In genomic region chr11:47249378-47249715, GRCh38 we compare ENCODE assay signal across 8 cellular contexts. TPM values are rescaled to one million over a fixed set of nuclear protein-coding genes. Genes with fewer than 3 reads are reported as not detected.
DNase-seq lines count a peak whose midpoint lies in the region; ATAC-seq and TF ChIP-seq lines count a peak whose summit lies in the region.

No MANE protein-coding gene starts in this region.

- H3K27me3 ChIP-seq in SK-N-SH (ENCODE audit: insufficient read depth) (no peaks in the 10 kb centered on the region), adipocyte (replicated peaks; ENCODE audit: control insufficient read depth, insufficient read depth, low read length) (no peaks in the 10 kb centered on the region), layer of hippocampus (ENCODE audit: control insufficient read depth, insufficient read depth, low read length) (no peaks in the 10 kb centered on the region), suprapubic skin (no peaks in the 10 kb centered on the region)

- H3K4me1 ChIP-seq in SK-N-SH (ENCODE audit: control insufficient read depth in 1 of 2, insufficient read depth in 2 of 2, low read depth in 1 of 2, low read length in 1 of 2) (peaks cover 12 to 18% of the 10 kb centered on the region in 2 experiments), adipocyte (ENCODE audit: control insufficient read depth, insufficient read depth, low read length) (peaks cover 32% of the 10 kb centered on the region), suprapubic skin (peaks cover 35% of the 10 kb centered on the region)

- H3K79me2 ChIP-seq in SK-N-SH (ENCODE audit: insufficient read depth) = peaks cover 19% of the 10 kb centered on the region

- no peaks in the 10 kb centered on the region for H4K20me1 ChIP-seq in SK-N-SH (ENCODE audit: insufficient read depth)

- 49% methylated on average over 3 of the region's 3 CpGs for WGBS in SK-N-SH (ENCODE audit: low lambda C conversion rate)
- WGBS in suprapubic skin = 52% methylated on average over 3 of the region's 3 CpGs

- peak overlapping the region; percentile 92; the same call in 1 of the 2 replicates for H2AFZ ChIP-seq in SK-N-SH (ENCODE audit: low read depth)

- H3K9ac ChIP-seq in SK-N-SH = peak overlapping the region; percentile 92
- peak overlapping the region; percentile 90 for H3K9ac ChIP-seq in adipocyte (ENCODE audit: low read length)

- H3K27ac ChIP-seq in SK-N-SH (ENCODE audit: low read depth in 2 of 2, low read length in 1 of 2) (peak overlapping the region in 1 of 2 experiments; percentile 96; a peak in 2 of 4 replicates), layer of hippocampus (ENCODE audit: low read depth, low read length) (peak overlapping the region; percentile 88), suprapubic skin (peak overlapping the region; percentile 85)

- TF ChIP-seq EP300 in SK-N-SH (IDR thresholded peaks at IDR 0.05; ENCODE audit: borderline replicate concordance in 1 of 2, low read depth in 1 of 2, low read length in 1 of 2) (no peak), suprapubic skin (IDR thresholded peaks at IDR 0.05) (no peak)

- no peaks in the 10 kb centered on the region for H3K9me3 ChIP-seq in SK-N-SH
- H3K9me3 ChIP-seq in adipocyte (ENCODE audit: control insufficient read depth, low read length) = no peaks in the 10 kb centered on the region
- no peaks in the 10 kb centered on the region for H3K9me3 ChIP-seq in suprapubic skin

- H3K36me3 ChIP-seq in SK-N-SH (replicated peaks in 1 of 2; ENCODE audit: control insufficient read depth in 1 of 2, insufficient read depth in 2 of 2, low read length in 1 of 2) (peaks cover 4 to 11% of the 10 kb centered on the region in 2 experiments), adipocyte (ENCODE audit: control insufficient read depth, insufficient read depth, low read length, severe bottlenecking) (peaks cover 16% of the 10 kb centered on the region), suprapubic skin (peaks cover 16% of the 10 kb centered on the region)

- DNase-seq in SK-N-SH (no peak), adipocyte (ENCODE audit: low read depth) (no peak), suprapubic skin (ENCODE audit: low spot score in 2 of 2) (no peak), HuH-7.5 (ENCODE audit: low spot score) (no peak)

- H3K4me2 ChIP-seq in SK-N-SH = peak overlapping the region; percentile 88

- CTCF ChIA-PET in SK-N-SH (lab: Yijun Ruan, JAX) = interaction anchor here (0.9 to 4.2 kb wide), 10 partner anchors 9 to 144 kb away, joined by 3 to 38 read pairs (median 18); partner anchors contain the start of genes ARFGAP2, DDB2, NR1H3 and PACSIN3

- H3K9me2 ChIP-seq in SK-N-SH = no peaks in the 10 kb centered on the region

- H3F3A ChIP-seq in SK-N-SH (replicated peaks; ENCODE audit: insufficient read depth) = no peaks in the 10 kb centered on the region

- POLR2A ChIA-PET in SK-N-SH (lab: Yijun Ruan, JAX) = interaction anchor here (0.9 to 3.4 kb wide), 11 partner anchors 10 to 72 kb away, joined by 3 to 48 read pairs (median 8); partner anchors contain the start of genes ARFGAP2, DDB2 and PACSIN3

- TF ChIP-seq CTCF in SK-N-SH (IDR thresholded peaks at IDR 0.05) = no peak
- no peak for TF ChIP-seq CTCF in suprapubic skin (IDR thresholded peaks at IDR 0.05)

- TF ChIP-seq RAD21 in SK-N-SH (IDR thresholded peaks at IDR 0.05; ENCODE audit: low read length) = no peak

- ATAC-seq in SK-N-SH treated with all-trans-retinoic acid at 6 μM for 48 hours (no peak), HG03196 (IDR thresholded peaks at IDR 0.05; ENCODE audit: unreplicated experiment) (no peak), HG02678 (IDR thresholded peaks at IDR 0.05; ENCODE audit: unreplicated experiment) (no peak)

- peak overlapping the region; percentile 75 to 92 for H3K4me3 ChIP-seq in SK-N-SH (ENCODE audit: low read depth in 2 of 2, low read length in 1 of 2)
- peak overlapping the region; percentile 89 for H3K4me3 ChIP-seq in adipocyte (ENCODE audit: low read length)
- H3K4me3 ChIP-seq in suprapubic skin = peak overlapping the region; percentile 85

- TF ChIP-seq POLR2A in suprapubic skin (IDR thresholded peaks at IDR 0.05) = no peak

TF ChIP-seq in SK-N-SH, 30 proteins besides CTCF, POLR2A, EP300 and RAD21:
- TF ChIP-seq, protein P1, sequence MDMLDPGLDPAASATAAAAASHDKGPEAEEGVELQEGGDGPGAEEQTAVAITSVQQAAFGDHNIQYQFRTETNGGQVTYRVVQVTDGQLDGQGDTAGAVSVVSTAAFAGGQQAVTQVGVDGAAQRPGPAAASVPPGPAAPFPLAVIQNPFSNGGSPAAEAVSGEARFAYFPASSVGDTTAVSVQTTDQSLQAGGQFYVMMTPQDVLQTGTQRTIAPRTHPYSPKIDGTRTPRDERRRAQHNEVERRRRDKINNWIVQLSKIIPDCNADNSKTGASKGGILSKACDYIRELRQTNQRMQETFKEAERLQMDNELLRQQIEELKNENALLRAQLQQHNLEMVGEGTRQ (IDR thresholded peaks at IDR 0.05; ENCODE audit: borderline replicate concordance, low read depth, low read length) = no peak

TF ChIP-seq in SK-N-SH treated with all-trans-retinoic acid at 6 μM for 48 hours, 23 proteins besides CTCF, POLR2A, EP300 and RAD21 (continues in another document):
- no peak for TF ChIP-seq ZNF8 (CRISPR knock-in tag; IDR thresholded peaks at IDR 0.05)
- TF ChIP-seq TCF4 (CRISPR knock-in tag; IDR thresholded peaks at IDR 0.05; ENCODE audit: borderline replicate concordance) = no peak
- TF ChIP-seq POU6F1 (CRISPR knock-in tag; IDR thresholded peaks at IDR 0.05; ENCODE audit: borderline replicate concordance, low read depth) = no peak
- TF ChIP-seq, protein P2, sequence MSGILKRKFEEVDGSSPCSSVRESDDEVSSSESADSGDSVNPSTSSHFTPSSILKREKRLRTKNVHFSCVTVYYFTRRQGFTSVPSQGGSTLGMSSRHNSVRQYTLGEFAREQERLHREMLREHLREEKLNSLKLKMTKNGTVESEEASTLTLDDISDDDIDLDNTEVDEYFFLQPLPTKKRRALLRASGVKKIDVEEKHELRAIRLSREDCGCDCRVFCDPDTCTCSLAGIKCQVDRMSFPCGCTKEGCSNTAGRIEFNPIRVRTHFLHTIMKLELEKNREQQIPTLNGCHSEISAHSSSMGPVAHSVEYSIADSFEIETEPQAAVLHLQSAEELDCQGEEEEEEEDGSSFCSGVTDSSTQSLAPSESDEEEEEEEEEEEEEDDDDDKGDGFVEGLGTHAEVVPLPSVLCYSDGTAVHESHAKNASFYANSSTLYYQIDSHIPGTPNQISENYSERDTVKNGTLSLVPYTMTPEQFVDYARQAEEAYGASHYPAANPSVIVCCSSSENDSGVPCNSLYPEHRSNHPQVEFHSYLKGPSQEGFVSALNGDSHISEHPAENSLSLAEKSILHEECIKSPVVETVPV (CRISPR knock-in tag; IDR thresholded peaks at IDR 0.05) = no peak
- TF ChIP-seq ZFP3 (CRISPR knock-in tag; IDR thresholded peaks at IDR 0.05) = no peak
- no peak for TF ChIP-seq GLIS3 (CRISPR knock-in tag; IDR thresholded peaks at IDR 0.05)
- TF ChIP-seq ZNF70 (CRISPR knock-in tag; IDR thresholded peaks at IDR 0.05) = no peak
- no peak for TF ChIP-seq PPARA (CRISPR knock-in tag; IDR thresholded peaks at IDR 0.05; ENCODE audit: borderline replicate concordance)
- TF ChIP-seq, protein P3, sequence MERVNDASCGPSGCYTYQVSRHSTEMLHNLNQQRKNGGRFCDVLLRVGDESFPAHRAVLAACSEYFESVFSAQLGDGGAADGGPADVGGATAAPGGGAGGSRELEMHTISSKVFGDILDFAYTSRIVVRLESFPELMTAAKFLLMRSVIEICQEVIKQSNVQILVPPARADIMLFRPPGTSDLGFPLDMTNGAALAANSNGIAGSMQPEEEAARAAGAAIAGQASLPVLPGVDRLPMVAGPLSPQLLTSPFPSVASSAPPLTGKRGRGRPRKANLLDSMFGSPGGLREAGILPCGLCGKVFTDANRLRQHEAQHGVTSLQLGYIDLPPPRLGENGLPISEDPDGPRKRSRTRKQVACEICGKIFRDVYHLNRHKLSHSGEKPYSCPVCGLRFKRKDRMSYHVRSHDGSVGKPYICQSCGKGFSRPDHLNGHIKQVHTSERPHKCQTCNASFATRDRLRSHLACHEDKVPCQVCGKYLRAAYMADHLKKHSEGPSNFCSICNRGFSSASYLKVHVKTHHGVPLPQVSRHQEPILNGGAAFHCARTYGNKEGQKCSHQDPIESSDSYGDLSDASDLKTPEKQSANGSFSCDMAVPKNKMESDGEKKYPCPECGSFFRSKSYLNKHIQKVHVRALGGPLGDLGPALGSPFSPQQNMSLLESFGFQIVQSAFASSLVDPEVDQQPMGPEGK (CRISPR knock-in tag; IDR thresholded peaks at IDR 0.05; ENCODE audit: borderline replicate concordance) = no peak
- no peak for TF ChIP-seq ISL1 (CRISPR knock-in tag; IDR thresholded peaks at IDR 0.05)
- TF ChIP-seq TOX (CRISPR knock-in tag; IDR thresholded peaks at IDR 0.05; ENCODE audit: borderline replicate concordance) = no peak

RNA-seq across cellular contexts. Expression of gene ACP2, which starts 0.7 kb away (rescaled TPM):
- 15.9 and 17.5 TPM in 2 replicates for polyA plus RNA-seq in SK-N-SH (2012; rRNA removed)
- 8.3 and 12.2 TPM in 2 replicates for polyA plus RNA-seq in SK-N-SH (2012; cell fraction: cytosol; rRNA removed)
- 39.2 and 48.5 TPM in 2 replicates for polyA plus RNA-seq in SK-N-SH (2012; cell fraction: nucleus; rRNA removed)
- 10 to 100 TPM; 22.9 to 28.0 (median 24.6) TPM for total RNA-seq in suprapubic skin

RNA-seq across cellular contexts. Expression of gene NR1H3, which starts 8.4 kb away (rescaled TPM):
- 6.3 and 7.3 TPM in 2 replicates for polyA plus RNA-seq in SK-N-SH (2012; rRNA removed)
- polyA plus RNA-seq in SK-N-SH (2012; cell fraction: cytosol; rRNA removed) = 2.6 and 3.5 TPM in 2 replicates
- polyA plus RNA-seq in SK-N-SH (2012; cell fraction: nucleus; rRNA removed) = 21.7 and 30.1 TPM in 2 replicates
- total RNA-seq in suprapubic skin = 10 to 100 TPM; 17.5 to 27.0 (median 25.0) TPM

RNA-seq across cellular contexts. Expression of gene MADD, which starts 20.6 kb away (rescaled TPM):
- polyA plus RNA-seq in SK-N-SH (2012; rRNA removed) = 10.6 and 16.4 TPM in 2 replicates
- polyA plus RNA-seq in SK-N-SH (2012; cell fraction: cytosol; rRNA removed) = 9.1 and 11.6 TPM in 2 replicates
- polyA plus RNA-seq in SK-N-SH (2012; cell fraction: nucleus; rRNA removed) = 53.5 and 82.5 TPM in 2 replicates
- total RNA-seq in suprapubic skin = 10 to 100 TPM; 47.1 to 91.1 (median 71.3) TPM

RNA-seq across cellular contexts. Expression of gene DDB2, which starts 34.6 kb away (rescaled TPM):
- polyA plus RNA-seq in SK-N-SH (2012; rRNA removed) = 83.5 and 95.5 TPM in 2 replicates
- 65.2 and 68.4 TPM in 2 replicates for polyA plus RNA-seq in SK-N-SH (2012; cell fraction: cytosol; rRNA removed)
- polyA plus RNA-seq in SK-N-SH (2012; cell fraction: nucleus; rRNA removed) = 224 and 254 TPM in 2 replicates
- 100 to 1,000 TPM in 1 of 4 donors, 10 to 100 TPM in 3; 53.4 to 193 (median 71.8) TPM for total RNA-seq in suprapubic skin
